16 cellular contexts compared by ENCODE assay signal in the genomic region with DNA sequence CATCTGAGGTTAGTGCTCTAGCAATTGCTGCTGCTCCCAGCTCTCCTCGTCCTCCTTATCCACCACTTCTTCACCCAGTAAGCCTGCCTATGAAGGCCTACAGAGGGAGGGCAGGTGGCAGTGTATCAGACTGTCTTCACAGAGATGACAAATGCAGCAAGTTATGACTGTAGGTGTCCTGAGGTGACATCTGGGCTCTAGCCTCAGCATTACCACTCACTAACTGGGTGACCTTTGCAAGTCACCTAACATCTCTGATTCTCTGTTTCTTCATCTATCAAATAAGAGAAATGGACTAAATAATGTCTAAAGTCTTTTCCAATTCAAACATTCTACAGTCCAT.
"Had no signal": no experiment of that assay in that cellular context is flagged by ENCODE, and none has a peak within 500 bp of the region (broad histone marks: within the 10 kb centered on the region; RNA-seq: fewer than 3 reads in every experiment).

No MANE protein-coding gene starts in this region.

- H3K9me3 ChIP-seq: prostate gland had no signal

- ATAC-seq: activated CD4-positive, CD25-positive, alpha-beta regulatory T cell treated with anti-CD3 and anti-CD28 coated beads, Interleukin-2, amount 50 U/mL, for 24 hours; left lobe of liver; natural killer cell treated with Interleukin-12 subunit alpha and Interleukin-12 subunit beta and Interleukin-15 and Interleukin-18, amount 100 ng/mL, for 72 hours; sciatic nerve had no signal

- DNase-seq: activated CD4-positive, alpha-beta T cell treated with anti-CD3 and anti-CD28 coated beads, Interleukin-2, amount 50 U/mL, for 1 hour; activated naive CD4-positive, alpha-beta T cell; activated naive CD8-positive, alpha-beta T cell treated with anti-CD3 and anti-CD28 coated beads, Interleukin-2, amount 10 ng/mL, durations not matched to agents 7 days and 5 days; cerebellar nuclear complex; effector memory CD4-positive, alpha-beta T cell; foreskin melanocyte; mesenchymal stem cell; occipital lobe; stimulated activated naive CD4-positive, alpha-beta T cell; substantia nigra had no signal

- H3K36me3 ChIP-seq: prostate gland had no signal

- H3K27ac ChIP-seq: prostate gland, SK-N-MC had no signal

- H3K4me1 ChIP-seq: prostate gland had no signal

- H3K4me3 ChIP-seq: prostate gland, SK-N-MC had no signal
